21 cellular contexts compared by ENCODE assay signal in the genomic region with DNA sequence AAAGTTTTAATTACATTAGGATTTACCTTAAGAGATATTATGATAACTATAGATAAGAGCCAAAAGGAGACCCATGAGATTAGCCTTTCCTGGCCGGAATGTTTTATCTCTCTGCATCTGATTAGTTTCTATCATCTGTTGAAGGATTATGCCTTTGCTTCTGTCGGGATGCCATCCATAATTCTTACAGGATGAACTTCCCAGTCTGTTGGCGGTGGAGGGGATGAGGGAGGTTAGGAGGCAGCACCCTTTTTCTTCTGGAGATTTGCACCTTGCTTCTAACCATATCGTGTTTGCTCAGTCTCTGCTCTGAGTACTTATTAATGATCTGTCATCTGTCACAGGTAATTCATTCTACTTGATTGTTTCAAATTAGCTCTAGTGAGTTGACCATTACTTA.
"Had no signal": no experiment of that assay in that cellular context is flagged by ENCODE, and none has a peak within 500 bp of the region (broad histone marks: within the 10 kb centered on the region; RNA-seq: fewer than 3 reads in every experiment).

No MANE protein-coding gene starts in this region.

- FAIRE-seq: HepG2, RCC 7860 had no signal

- DNase-seq: IMR-90, Kasumi-1, KG1, MM.1S, NCI-H1092 treated with DMSO at 0.1 percent for 48 hours, NCI-H1436, NCI-H187, NCI-H2029, NCI-H2081 treated with DMSO at 0.1 percent for 48 hours, NCI-H2171, NCI-H226, NCI-H446, NCI-H510A, NCI-H526 treated with DMSO at 0.1 percent for 48 hours, NCI-H774, Right ventricle myocardium superior, RPMI8226, SK-N-SH, T-helper 1 cell had no signal

- H3K9me3 ChIP-seq: SK-N-SH had no signal

- H3K9ac ChIP-seq: SK-N-SH had no signal

- H3K9me2 ChIP-seq: SK-N-SH had no signal

- ATAC-seq: HepG2 had no signal

- H3K4me2 ChIP-seq: SK-N-SH had no signal
